ENCODE assay signal across 23 cellular contexts in the genomic region with DNA sequence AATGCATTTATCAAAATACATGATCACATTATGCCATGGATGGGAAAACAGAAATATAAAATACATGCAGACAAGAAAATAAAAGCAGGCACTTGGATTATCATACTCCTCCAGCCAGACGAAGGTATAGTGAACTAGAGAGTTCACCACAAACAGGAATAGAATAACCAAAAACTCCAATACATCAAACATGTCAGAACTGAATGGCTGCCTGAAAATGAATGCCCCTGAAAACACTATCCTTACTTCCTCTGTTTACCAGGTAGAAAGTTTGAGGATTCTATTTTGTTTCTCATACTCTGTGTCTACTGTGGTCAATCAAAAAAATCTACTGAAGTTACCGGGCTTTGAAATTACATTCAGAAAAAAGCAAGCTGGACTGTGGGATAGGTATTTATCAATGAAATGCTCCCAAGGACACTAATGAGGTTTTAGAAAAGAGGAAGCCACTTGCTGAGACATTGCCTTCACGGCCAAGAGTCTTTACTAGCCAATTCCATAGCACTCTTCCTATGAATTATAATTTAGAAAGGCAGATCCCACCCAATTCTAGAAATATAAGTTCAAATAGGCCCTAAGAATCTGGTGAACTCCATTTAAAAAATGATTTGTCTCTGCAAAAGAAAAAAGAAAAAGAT.
"Had no signal": no experiment of that assay in that cellular context is flagged by ENCODE, and none has a peak within 500 bp of the region (broad histone marks: within the 10 kb centered on the region; RNA-seq: fewer than 3 reads in every experiment).

No MANE protein-coding gene starts in this region.

- DNase-seq: activated B cell treated with CpG ODN at 0.5 μM for 24 hours; activated CD4-positive, alpha-beta T cell treated with anti-CD3 and anti-CD28 coated beads for 4 hours; activated CD4-positive, alpha-beta T cell treated with anti-CD3 and anti-CD28 coated beads, Interleukin-2, amount 50 U/mL, for 48 hours; activated CD8-positive, alpha-beta memory T cell treated with anti-CD3 and anti-CD28 coated beads, Interleukin-2, amount 50 U/mL, for 48 hours; activated naive CD4-positive, alpha-beta T cell; activated naive CD8-positive, alpha-beta T cell treated with anti-CD3 and anti-CD28 coated beads for 36 hours; activated T-cell treated with anti-CD3 and anti-CD28 coated beads, Interleukin-2, amount 50 U/mL, for 4 hours; effector memory CD8-positive, alpha-beta T cell; foreskin melanocyte; hypothalamus; left ventricle myocardium inferior; mammary epithelial cell; midbrain; natural killer cell; retina; sigmoid colon; stimulated activated CD4-positive, alpha-beta T cell treated with anti-CD3 and anti-CD28 coated beads, Interleukin-2, amount 100 ng/mL, for 48 hours; stimulated activated CD8-positive, alpha-beta memory T cell treated with anti-CD3 and anti-CD28 coated beads, Interleukin-4, amount 100 ng/mL, for 48 hours; stimulated activated naive B cell treated with anti-CD40 and anti-IgM and Interleukin-4, amounts not matched to agents 10 μg/mL and 1 μg/mL and 100 μg/mL, for 72 hours; transverse colon had no signal

- H3K27ac Mint-ChIP-seq: activated B cell treated with CpG ODN at 0.5 μM for 24 hours; activated naive CD8-positive, alpha-beta T cell treated with anti-CD3 and anti-CD28 coated beads for 36 hours; activated T-helper 2 cell treated with anti-CD3 and anti-CD28 coated beads, Interferon-gamma antibody, Interleukin-2, Interleukin-4, amounts not matched to agents 10 μg/mL and 5 μg/mL and 100 μg/mL, durations not matched to agents 14 hours and 24 hours and 36 hours; effector memory CD8-positive, alpha-beta T cell; natural killer cell; progenitor cell of endocrine pancreas; stimulated activated naive B cell treated with anti-CD40 and anti-IgM and Interleukin-4, amounts not matched to agents 10 μg/mL and 1 μg/mL and 100 μg/mL, for 72 hours had no signal

- H3K9me3 Mint-ChIP-seq: activated B cell treated with CpG ODN at 0.5 μM for 24 hours; activated naive CD8-positive, alpha-beta T cell treated with anti-CD3 and anti-CD28 coated beads for 36 hours; activated T-cell treated with anti-CD3 and anti-CD28 coated beads, Interleukin-2, amount 50 U/mL, for 4 hours; activated T-helper 2 cell treated with anti-CD3 and anti-CD28 coated beads, Interferon-gamma antibody, Interleukin-2, Interleukin-4, amounts not matched to agents 10 μg/mL and 5 μg/mL and 100 μg/mL, durations not matched to agents 14 hours and 24 hours and 36 hours; central memory CD8-positive, alpha-beta T cell; effector memory CD8-positive, alpha-beta T cell; natural killer cell; stimulated activated naive B cell treated with anti-CD40 and anti-IgM and Interleukin-4, amounts not matched to agents 10 μg/mL and 1 μg/mL and 100 μg/mL, for 72 hours had no signal

- H3K4me1 Mint-ChIP-seq: activated B cell treated with CpG ODN at 0.5 μM for 24 hours; central memory CD8-positive, alpha-beta T cell; natural killer cell; stimulated activated naive B cell treated with anti-CD40 and anti-IgM and Interleukin-4, amounts not matched to agents 10 μg/mL and 1 μg/mL and 100 μg/mL, for 72 hours had no signal

- H3K4me3 Mint-ChIP-seq: activated B cell treated with CpG ODN at 0.5 μM for 24 hours; activated naive CD8-positive, alpha-beta T cell treated with anti-CD3 and anti-CD28 coated beads for 36 hours; activated T-cell treated with anti-CD3 and anti-CD28 coated beads, Interleukin-2, amount 50 U/mL, for 4 hours; central memory CD8-positive, alpha-beta T cell; effector memory CD8-positive, alpha-beta T cell; natural killer cell; stimulated activated naive B cell treated with anti-CD40 and anti-IgM and Interleukin-4, amounts not matched to agents 10 μg/mL and 1 μg/mL and 100 μg/mL, for 72 hours had no signal

- H3K27me3 Mint-ChIP-seq: activated B cell treated with CpG ODN at 0.5 μM for 24 hours; activated naive CD8-positive, alpha-beta T cell treated with anti-CD3 and anti-CD28 coated beads for 36 hours; central memory CD8-positive, alpha-beta T cell; effector memory CD8-positive, alpha-beta T cell; progenitor cell of endocrine pancreas; stimulated activated naive B cell treated with anti-CD40 and anti-IgM and Interleukin-4, amounts not matched to agents 10 μg/mL and 1 μg/mL and 100 μg/mL, for 72 hours had no signal

- H3K36me3 Mint-ChIP-seq: natural killer cell had no signal
